8 cellular contexts compared by ENCODE assay signal in the genomic region with DNA sequence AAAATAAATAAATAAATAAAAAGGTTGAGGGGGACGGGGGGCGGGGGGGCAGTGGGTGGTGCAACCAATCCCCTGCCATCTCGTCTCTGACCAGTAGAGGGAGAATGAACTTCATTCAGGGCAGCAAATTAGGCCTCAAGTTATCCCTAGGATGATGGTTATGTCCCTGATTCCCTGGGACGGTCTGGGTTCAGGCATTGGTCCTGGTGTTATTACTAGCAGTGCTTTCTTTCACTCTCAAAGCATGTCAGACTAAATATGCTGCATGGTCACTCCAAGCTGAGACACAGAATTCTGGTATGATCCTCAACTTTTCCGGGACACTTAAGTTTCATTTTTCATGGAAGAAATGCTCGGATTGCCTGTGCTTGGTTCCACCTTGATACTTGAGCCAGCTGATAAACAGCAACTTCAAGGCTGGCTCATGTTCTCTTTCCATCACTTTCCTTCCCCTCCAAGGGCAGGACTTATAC. TPM values are rescaled to one million over a fixed set of nuclear protein-coding genes. Genes with fewer than 3 reads are reported as not detected.
A peak's percentile ranks its signal among the peaks of the same experiment; 100 is the strongest.
DNase-seq lines count a peak whose midpoint lies in the region; ATAC-seq, FAIRE-seq and TF ChIP-seq lines count a peak whose summit lies in the region.

No MANE protein-coding gene starts in this region.

- no peaks in the 10 kb centered on the region for H3K27me3 Mint-ChIP-seq in mesothelial cell of epicardium (ENCODE audit: low read depth)

- H2BK12ac ChIP-seq in H1 (ENCODE audit: low read depth, low read length), result no peak overlapping the region

- H4K8ac ChIP-seq in H1 (ENCODE audit: extremely low read depth, insufficient read depth, low read length), result no peak overlapping the region

- peaks cover 10% of the 10 kb centered on the region for H3K4me1 Mint-ChIP-seq in mesothelial cell of epicardium

- peaks cover 1 to 2% of the 10 kb centered on the region in 2 experiments for H4K20me1 ChIP-seq in H1 (replicated peaks in 1 of 2; ENCODE audit: control insufficient read depth in 1 of 2, insufficient read depth in 2 of 2, low read length in 2 of 2)

- TF ChIP-seq RAD21 in H1 (IDR thresholded peaks at IDR 0.05 in 1 of 2, conservative IDR thresholded peaks at IDR 0.05 in 1 of 2; ENCODE audit: low read depth in 2 of 2, low read length in 2 of 2), result peak; percentile 55 to 56

- H3K9me3 ChIP-seq in SJCRH30 (replicated peaks) (no peaks in the 10 kb centered on the region), H1 (ENCODE audit: insufficient read depth in 2 of 2, low read depth in 1 of 2, low read length in 1 of 2) (no peaks in the 10 kb centered on the region)

- CTCF ChIA-PET in HEK293T (lab: Yijun Ruan, JAX), result interaction anchor here (0.6 to 1.0 kb wide), 3 partner anchors 16 to 122 kb away, joined by 3 to 4 read pairs (median 3); no protein-coding TSS in a partner anchor
- CTCF ChIA-PET in H1 (lab: Charles Lee; ENCODE audit: partially characterized antibody), result interaction anchor here (0.7 to 5.6 kb wide), 50 partner anchors 8 to 490 kb away, joined by 3 to 45 read pairs (median 4); no protein-coding TSS in a partner anchor

- no peak overlapping the region for H4K91ac ChIP-seq in H1 (replicated peaks; ENCODE audit: insufficient read length, low read length)

- no peak overlapping the region for H4K5ac ChIP-seq in H1 (ENCODE audit: insufficient read length, low read depth, low read length)

- H2BK15ac ChIP-seq in H1 (ENCODE audit: low read length), result no peak overlapping the region

- H3K79me2 ChIP-seq in H1 (ENCODE audit: control insufficient read depth in 1 of 2, insufficient read depth in 2 of 2, low read length in 2 of 2), result no peaks in the 10 kb centered on the region

- WGBS in H1 (ENCODE audit: extremely low coverage in 1 of 2, insufficient coverage in 1 of 2, insufficient read length in 1 of 2, insufficient replicate concordance in 2 of 2, low coverage in 1 of 2, low lambda C conversion rate in 2 of 2, missing lambda C conversion rate in 1 of 2), 2 experiments, result 58% methylated on average over 6 of the region's 6 CpGs; no CpG with 5 or more reads in 1 of the 2 experiments

- no peaks in the 10 kb centered on the region for H3K23me2 ChIP-seq in H1 (ENCODE audit: low read depth, low read length)

- H2BK20ac ChIP-seq in H1 (ENCODE audit: low read length), result no peak overlapping the region

- no peak overlapping the region for H3K4me3 Mint-ChIP-seq in mesothelial cell of epicardium

- H3K27me3 ChIP-seq in SJCRH30 (no peaks in the 10 kb centered on the region), H1 (replicated peaks in 1 of 4; ENCODE audit: control insufficient read depth in 3 of 4, extremely low read depth in 1 of 4, insufficient read depth in 3 of 4, low read length in 3 of 4) (no peaks in the 10 kb centered on the region)

- H3K14ac ChIP-seq in H1 (ENCODE audit: insufficient read length), result no peak overlapping the region

- no peak overlapping the region for H2BK5ac ChIP-seq in H1 (ENCODE audit: low read depth, low read length)

- no peak for TF ChIP-seq POLR2A in H1 (IDR thresholded peaks at IDR 0.05; ENCODE audit: control extremely low read depth in 1 of 2, low read depth in 2 of 2, low read length in 2 of 2)

- no peak overlapping the region for H3K9ac ChIP-seq in H1 (replicated peaks in 1 of 4; ENCODE audit: extremely low read depth in 1 of 4, low read depth in 3 of 4, low read length in 3 of 4)

- peaks cover 2% of the 10 kb centered on the region; the same call in 1 of the 2 replicates for H3K79me1 ChIP-seq in H1 (ENCODE audit: low read depth, low read length)

- H3K4me3 ChIP-seq in SJCRH30 (no peak overlapping the region), H1 (ENCODE audit: extremely low read depth in 1 of 4, insufficient read depth in 2 of 4, low read depth in 3 of 4, low read length in 4 of 4) (no peak overlapping the region)

- H3K23ac ChIP-seq in H1 (ENCODE audit: insufficient read length), result no peak overlapping the region

- H3K56ac ChIP-seq in H1 (replicated peaks; ENCODE audit: insufficient read length, low read depth, low read length), result no peak overlapping the region

- peak; percentile 48 to 67 (median 55) for TF ChIP-seq CTCF in H1 (IDR thresholded peaks at IDR 0.05; ENCODE audit: control extremely low read depth in 1 of 3, insufficient read depth in 1 of 3, low read depth in 1 of 3, low read length in 3 of 3)
- TF ChIP-seq CTCF in mesothelial cell of epicardium (IDR thresholded peaks at IDR 0.05; ENCODE audit: unreplicated experiment), result peak; percentile 87
- no peak for TF ChIP-seq CTCF in omental fat pad (IDR thresholded peaks at IDR 0.05)

- no peak overlapping the region for H3K4me2 ChIP-seq in H1 (ENCODE audit: insufficient read depth in 1 of 2, low read depth in 2 of 2, low read length in 2 of 2)

- H3K36me3 Mint-ChIP-seq in mesothelial cell of epicardium, result no peaks in the 10 kb centered on the region

- H3K4ac ChIP-seq in H1 (replicated peaks; ENCODE audit: insufficient read length, low read depth, low read length), result no peak overlapping the region

- peak overlapping the region; percentile 33 for H3K27ac ChIP-seq in SJCRH30
- H3K27ac ChIP-seq in H1 (ENCODE audit: low read depth, low read length), result no peak overlapping the region

- H3K36me3 ChIP-seq in SJCRH30 (no peaks in the 10 kb centered on the region), H1 (ENCODE audit: control insufficient read depth in 2 of 4, insufficient read depth in 4 of 4, low read length in 3 of 4) (no peaks in the 10 kb centered on the region)

- no peak overlapping the region; the same call in 1 of the 2 replicates for H3K18ac ChIP-seq in H1 (ENCODE audit: extremely low read depth, low read length)

- no peak for FAIRE-seq in H1 (lab: Jason Lieb, UNC)

- DNase-seq in COLO668 (lab: John Stamatoyannopoulos, UW; ENCODE audit: unreplicated experiment) (peak; percentile 31), HEK293T (ENCODE audit: extremely low spot score) (peak; percentile 57), SJCRH30 (peak; percentile 14 to 54), H1 (ENCODE audit: low read depth in 1 of 2, low spot score in 2 of 2) (peak in 1 of 2 experiments; percentile 73), mesothelial cell of epicardium (ENCODE audit: low spot score in 2 of 2, unreplicated experiment in 2 of 2) (no peak), omental fat pad (ENCODE audit: low spot score) (no peak)

- H2BK120ac ChIP-seq in H1 (replicated peaks; ENCODE audit: low read depth, low read length), result no peak overlapping the region

- no peak for TF ChIP-seq EP300 in H1 (IDR thresholded peaks at IDR 0.05; ENCODE audit: borderline replicate concordance in 1 of 2, low read depth in 2 of 2, low read length in 2 of 2)

- POLR2A ChIA-PET in HEK293T (lab: Yijun Ruan, JAX) (no interaction called here), H1 (lab: Charles Lee; ENCODE audit: partially characterized antibody) (no interaction called here)

- peaks cover 32% of the 10 kb centered on the region for H3K4me1 ChIP-seq in SJCRH30
- H3K4me1 ChIP-seq in H1 (replicated peaks in 1 of 4; ENCODE audit: control insufficient read depth in 3 of 4, insufficient read depth in 4 of 4, low read length in 3 of 4), result peaks cover 4 to 17% (median 8%) of the 10 kb centered on the region in 4 experiments

- H2AK5ac ChIP-seq in H1 (ENCODE audit: low read depth, low read length), result no peak overlapping the region; the same call in 1 of the 2 replicates

- H3K27ac Mint-ChIP-seq in mesothelial cell of epicardium, result no peak overlapping the region

- H2AFZ ChIP-seq in H1 (ENCODE audit: low read length), result no peak overlapping the region

- ATAC-seq in GM19452 (IDR thresholded peaks at IDR 0.05; ENCODE audit: unreplicated experiment) (no peak), omental fat pad (ENCODE audit: low FRiP score) (no peak), GM18873 (IDR thresholded peaks at IDR 0.05; ENCODE audit: low FRiP score, unreplicated experiment) (no peak)

- H3K9me3 Mint-ChIP-seq in mesothelial cell of epicardium, result no peaks in the 10 kb centered on the region

TF ChIP-seq in HEK293T, 16 proteins besides CTCF, POLR2A, EP300 and RAD21:
- TF ChIP-seq NFRKB (IDR thresholded peaks at IDR 0.05) (no peak), CTBP1 (IDR thresholded peaks at IDR 0.05; ENCODE audit: borderline replicate concordance) (no peak), SP1 (IDR thresholded peaks at IDR 0.05) (no peak), ELF4 (IDR thresholded peaks at IDR 0.05) (no peak), HDGF (IDR thresholded peaks at IDR 0.05; ENCODE audit: borderline replicate concordance) (no peak)
TF ChIP-seq in HEK293T: peak in this region for 0.

TF ChIP-seq in H1, 55 proteins besides CTCF, POLR2A, EP300 and RAD21 (continues in another document):
- TF ChIP-seq BRCA1 (IDR thresholded peaks at IDR 0.05; ENCODE audit: low read depth, low read length) (no peak), RXRA (IDR thresholded peaks at IDR 0.05; ENCODE audit: insufficient read depth, low read depth, low read length) (no peak), SAP30 (IDR thresholded peaks at IDR 0.05; ENCODE audit: insufficient read depth, insufficient replicate concordance, low read length) (no peak), EZH2 (IDR thresholded peaks at IDR 0.05; ENCODE audit: low read depth, low read length, severe bottlenecking) (no peak), CTBP2 (IDR thresholded peaks at IDR 0.05; ENCODE audit: borderline replicate concordance, insufficient read depth, insufficient read length, low read length) (no peak), ASH2L (IDR thresholded peaks at IDR 0.05; ENCODE audit: low read length) (no peak), HDAC2 (IDR thresholded peaks at IDR 0.05; ENCODE audit: borderline replicate concordance in 1 of 2, low read depth in 2 of 2, low read length in 2 of 2) (no peak), NANOG (IDR thresholded peaks at IDR 0.05; ENCODE audit: insufficient read depth, low read depth, low read length, poor library complexity, severe bottlenecking) (no peak), JUND (IDR thresholded peaks at IDR 0.05; ENCODE audit: low read length) (no peak)

RNA-seq across cellular contexts. Expression of a gene that starts 59.4 kb away (rescaled TPM):
- total RNA-seq in SJCRH30 (2014; rRNA removed; shearing (Covaris generic)), result 10.0 and 10.8 TPM in 2 replicates
- 43.3 and 44.4 TPM in 2 replicates for total RNA-seq in H1 (2021; fragmentation: NEBNext Ultra II Directional; extraction: Animal tissue kit (Norgen Biotek cat#: 25700))
- polyA plus RNA-seq in H1 (2011; rRNA removed), result 26.2 and 30.2 TPM in 2 replicates
- 26.3 TPM for polyA plus RNA-seq in H1 (2011; cell fraction: cytosol; rRNA removed)
- 35.5 TPM for polyA plus RNA-seq in H1 (2011; cell fraction: nucleus; rRNA removed)
- polyA plus RNA-seq in H1 (2012, experiment 1 of 2), result 39.8 to 45.4 TPM (median 43.0 TPM) in 4 replicates
- polyA plus RNA-seq in H1 (2012, experiment 2 of 2), result 49.1 TPM
- polyA plus RNA-seq in H1 (2013, experiment 1 of 2), result 33.9 TPM
- 37.1 TPM for polyA plus RNA-seq in H1 (2013, experiment 2 of 2)
- 17.4 and 18.9 TPM in 2 replicates for polyA minus RNA-seq in H1 (2011; rRNA and poly(A)+ RNA removed)
- polyA minus RNA-seq in H1 (2011; cell fraction: cytosol; rRNA and poly(A)+ RNA removed), result 20.6 TPM
- polyA minus RNA-seq in H1 (2011; cell fraction: nucleus; rRNA and poly(A)+ RNA removed), result 19.2 TPM
- total RNA-seq in mesothelial cell of epicardium (76.0 to 79.8 TPM (median 77.8 TPM) in 3 replicates), omental fat pad (10 to 100 TPM; 47.8 to 57.3 (median 50.0) TPM)

Comparison
In these comparisons a context has a peak if more than half of its experiments do, and no peak if none do; other contexts are left out.
1. DNase-seq: peak in COLO668 (single experiment), HEK293T (single experiment) and SJCRH30 (2 of 2); none in mesothelial cell of epicardium (0 of 2) and omental fat pad (single experiment).
2. CTCF ChIP-seq: peak in H1 (3 of 3) and mesothelial cell of epicardium (single experiment); none in omental fat pad (0 of 3).